In the genomic region with DNA sequence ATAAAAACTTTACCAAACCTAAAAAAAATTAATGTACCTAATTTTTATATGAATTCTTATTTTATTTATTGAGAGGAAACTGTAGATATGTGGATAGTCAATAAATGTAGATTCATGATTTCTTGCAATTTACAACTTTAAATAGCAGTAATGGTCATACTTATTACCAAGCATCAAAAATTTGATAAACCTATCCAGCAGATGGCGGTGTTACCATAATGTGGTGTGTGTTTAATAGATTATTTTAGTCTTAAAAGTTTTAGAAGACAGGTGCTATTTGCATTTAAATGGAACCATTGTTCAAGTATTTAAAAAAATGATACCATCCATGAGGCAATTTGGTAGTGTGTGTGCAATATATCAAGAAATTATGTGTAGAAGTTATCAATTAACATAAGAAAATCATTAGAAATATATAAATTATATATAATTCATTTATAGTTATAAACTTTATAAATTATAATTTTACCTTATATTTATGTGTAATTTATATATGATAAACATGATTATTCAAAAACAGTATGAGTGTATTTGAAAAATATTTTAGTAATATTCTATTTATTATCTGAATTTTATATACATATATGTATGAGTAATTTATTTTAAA, we compare ENCODE assay signal across 8 cellular contexts.
DNase-seq lines count a peak whose midpoint lies in the region; ATAC-seq, FAIRE-seq and TF ChIP-seq lines count a peak whose summit lies in the region.

No MANE protein-coding gene starts in this region.

- H3K36me3 ChIP-seq in HEK293 (ENCODE audit: control insufficient read depth in 2 of 2, insufficient read depth in 1 of 2, low read length in 2 of 2) (no peaks in the 10 kb centered on the region), NT2/D1 (ENCODE audit: insufficient read depth, insufficient read length, low read length) (no peaks in the 10 kb centered on the region), small intestine (ENCODE audit: control insufficient read depth in 2 of 2, insufficient read depth in 2 of 2, low read length in 2 of 2) (no peaks in the 10 kb centered on the region)

- no peak overlapping the region for H3K9ac ChIP-seq in NT2/D1 (ENCODE audit: insufficient read length, low read depth)

- POLR2A ChIA-PET in HEK293 (lab: Yijun Ruan, JAX) = no interaction called here

- no peak for ATAC-seq in activated T-cell treated with anti-CD3 and anti-CD28 coated beads, Interleukin-2, amount 50 U/mL, for 4 hours

- H3K27ac ChIP-seq in HEK293 (ENCODE audit: extremely low read depth, low read depth, low read length) (no peak overlapping the region), small intestine (ENCODE audit: low read depth in 1 of 2, low read length in 1 of 2) (no peak overlapping the region)

- H3K27ac Mint-ChIP-seq in activated CD4-positive, alpha-beta T cell treated with anti-CD3 and anti-CD28 coated beads, Interleukin-2, amount 10 ng/mL, durations not matched to agents 24 days and 14 days = no peak overlapping the region

- DNase-seq in AG10803 (ENCODE audit: low read depth) = peak; percentile 1
- DNase-seq in NT2/D1 (ENCODE audit: low read depth, low spot score) = peak; percentile 30
- peak; percentile 17 to 46 for DNase-seq in erythroblast (lab: John Stamatoyannopoulos, UW)
- DNase-seq in small intestine = peak; percentile 13
- DNase-seq in activated CD4-positive, alpha-beta T cell treated with anti-CD3 and anti-CD28 coated beads, Interleukin-2, amount 10 ng/mL, durations not matched to agents 24 days and 14 days = no peak
- no peak for DNase-seq in NCI-H226
- no peak for DNase-seq in activated T-cell treated with anti-CD3 and anti-CD28 coated beads, Interleukin-2, amount 50 U/mL, for 4 hours

- TF ChIP-seq CTCF in AG10803 (conservative IDR thresholded peaks at IDR 0.05; ENCODE audit: low read length) (peak; percentile 33), HEK293 (tag by site-specific recombination; IDR thresholded peaks at IDR 0.05) (no peak)

- no peaks in the 10 kb centered on the region for H3K36me3 Mint-ChIP-seq in activated CD4-positive, alpha-beta T cell treated with anti-CD3 and anti-CD28 coated beads, Interleukin-2, amount 10 ng/mL, durations not matched to agents 24 days and 14 days (ENCODE audit: low read depth)
- H3K36me3 Mint-ChIP-seq in activated T-cell treated with anti-CD3 and anti-CD28 coated beads, Interleukin-2, amount 50 U/mL, for 4 hours (ENCODE audit: insufficient read depth) = no peaks in the 10 kb centered on the region

- H3K27me3 Mint-ChIP-seq in activated CD4-positive, alpha-beta T cell treated with anti-CD3 and anti-CD28 coated beads, Interleukin-2, amount 10 ng/mL, durations not matched to agents 24 days and 14 days = no peaks in the 10 kb centered on the region
- no peaks in the 10 kb centered on the region for H3K27me3 Mint-ChIP-seq in activated T-cell treated with anti-CD3 and anti-CD28 coated beads, Interleukin-2, amount 50 U/mL, for 4 hours (ENCODE audit: low read depth)

- TF ChIP-seq POLR2A in erythroblast (IDR thresholded peaks at IDR 0.05; ENCODE audit: low read length) = no peak

- H3K27me3 ChIP-seq in NT2/D1 (ENCODE audit: insufficient read depth, insufficient read length) (no peaks in the 10 kb centered on the region), small intestine (ENCODE audit: control insufficient read depth in 2 of 2, insufficient read depth in 2 of 2, low read length in 2 of 2) (no peaks in the 10 kb centered on the region)

- H3K4me3 ChIP-seq in AG10803 (ENCODE audit: low read length) (no peak overlapping the region), HEK293 (ENCODE audit: low read depth, low read length) (no peak overlapping the region), NT2/D1 (ENCODE audit: insufficient read length, low read depth) (no peak overlapping the region), small intestine (ENCODE audit: low read depth in 1 of 2, low read length in 2 of 2) (no peak overlapping the region)

- no peaks in the 10 kb centered on the region for H3K4me1 Mint-ChIP-seq in activated CD4-positive, alpha-beta T cell treated with anti-CD3 and anti-CD28 coated beads, Interleukin-2, amount 10 ng/mL, durations not matched to agents 24 days and 14 days
- H3K4me1 Mint-ChIP-seq in activated T-cell treated with anti-CD3 and anti-CD28 coated beads, Interleukin-2, amount 50 U/mL, for 4 hours (ENCODE audit: low read depth) = no peaks in the 10 kb centered on the region

- intact Hi-C loops in activated CD4-positive, alpha-beta T cell treated with anti-CD3 and anti-CD28 coated beads, Interleukin-2, amount 10 ng/mL, durations not matched to agents 24 days and 14 days (cut with micrococcal nuclease) = no loop called here

- peaks cover 3% of the 10 kb centered on the region for H3K9me3 Mint-ChIP-seq in activated CD4-positive, alpha-beta T cell treated with anti-CD3 and anti-CD28 coated beads, Interleukin-2, amount 10 ng/mL, durations not matched to agents 24 days and 14 days
- H3K9me3 Mint-ChIP-seq in activated T-cell treated with anti-CD3 and anti-CD28 coated beads, Interleukin-2, amount 50 U/mL, for 4 hours = peaks cover 15% of the 10 kb centered on the region

- WGBS in small intestine, 3 donors = 6 to 20% (median 9%) methylated on average over 1 of the region's 1 CpG

- FAIRE-seq in small intestine (lab: Jason Lieb, UNC) = peak; percentile 84

- no peak overlapping the region for H3K4me3 Mint-ChIP-seq in activated CD4-positive, alpha-beta T cell treated with anti-CD3 and anti-CD28 coated beads, Interleukin-2, amount 10 ng/mL, durations not matched to agents 24 days and 14 days
- no peak overlapping the region for H3K4me3 Mint-ChIP-seq in activated T-cell treated with anti-CD3 and anti-CD28 coated beads, Interleukin-2, amount 50 U/mL, for 4 hours

- no peaks in the 10 kb centered on the region for H3K4me1 ChIP-seq in HEK293 (ENCODE audit: control insufficient read depth, insufficient read depth, low read length)
- no peaks in the 10 kb centered on the region for H3K4me1 ChIP-seq in NT2/D1 (ENCODE audit: insufficient read depth, insufficient read length)
- no peaks in the 10 kb centered on the region for H3K4me1 ChIP-seq in small intestine (ENCODE audit: control insufficient read depth in 2 of 2, insufficient read depth in 1 of 2, low read depth in 1 of 2, low read length in 1 of 2)

- no peaks in the 10 kb centered on the region for H3K9me3 ChIP-seq in HEK293 (ENCODE audit: control insufficient read depth, insufficient read depth, low read depth, low read length)
- no peaks in the 10 kb centered on the region for H3K9me3 ChIP-seq in NT2/D1 (ENCODE audit: insufficient read depth, low read length)
- no peaks in the 10 kb centered on the region for H3K9me3 ChIP-seq in small intestine (ENCODE audit: control insufficient read depth, low read depth)

- CTCF ChIA-PET in HEK293 (lab: Yijun Ruan, JAX) = no interaction called here

TF ChIP-seq in HEK293, 187 proteins besides CTCF, POLR2A, EP300 and RAD21:
- TF ChIP-seq ZNF292 (tag by site-specific recombination; IDR thresholded peaks at IDR 0.05; ENCODE audit: borderline replicate concordance, low read depth) = no peak
- no peak for TF ChIP-seq ZNF248 (tag by site-specific recombination; IDR thresholded peaks at IDR 0.05)
- TF ChIP-seq ZNF660 (tag by site-specific recombination; IDR thresholded peaks at IDR 0.05) = peak; percentile 26; the same call in 1 of the 2 replicates
- no peak for TF ChIP-seq ZNF560 (tag by site-specific recombination; IDR thresholded peaks at IDR 0.05; ENCODE audit: borderline replicate concordance)
- no peak for TF ChIP-seq OVOL3 (tag by site-specific recombination; IDR thresholded peaks at IDR 0.05)
- no peak for TF ChIP-seq GLIS2 (tag by site-specific recombination; IDR thresholded peaks at IDR 0.05)
TF ChIP-seq in HEK293: peak in this region for 1.

Comparison
In these comparisons a context has a peak if more than half of its experiments do, and no peak if none do; other contexts are left out.
1. DNase-seq: peak in AG10803 (single experiment), NT2/D1 (single experiment), erythroblast (2 of 2) and small intestine (single experiment); none in activated CD4-positive, alpha-beta T cell treated with anti-CD3 and anti-CD28 coated beads, Interleukin-2, amount 10 ng/mL, durations not matched to agents 24 days and 14 days (single experiment), NCI-H226 (single experiment) and activated T-cell treated with anti-CD3 and anti-CD28 coated beads, Interleukin-2, amount 50 U/mL, for 4 hours (single experiment).